Comparison of ENCODE assay signal across 18 cellular contexts in the genomic region with DNA sequence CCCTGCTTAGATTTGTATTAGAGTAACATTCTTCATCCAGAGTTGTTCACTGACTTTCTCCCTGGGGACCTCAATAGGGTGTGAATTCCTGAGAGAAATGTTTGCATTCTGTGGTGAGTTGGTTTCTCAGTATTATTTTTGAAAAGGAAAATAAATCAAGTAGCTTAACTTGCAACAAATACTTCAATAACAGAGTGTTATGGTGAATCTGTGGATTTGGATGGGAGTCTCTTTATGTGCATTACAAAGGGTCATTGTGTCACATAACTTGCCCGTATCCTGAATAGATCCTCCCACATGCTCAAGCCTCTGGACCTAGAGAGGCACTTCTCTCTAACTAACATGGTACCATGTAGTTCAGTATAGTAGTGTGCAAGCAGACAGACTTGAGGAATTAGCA.
DNase-seq lines count a peak whose midpoint lies in the region; ATAC-seq and TF ChIP-seq lines count a peak whose summit lies in the region.
"Had no signal": no experiment of that assay in that cellular context is flagged by ENCODE, and none has a peak within 500 bp of the region (broad histone marks: within the 10 kb centered on the region; RNA-seq: fewer than 3 reads in every experiment).

No MANE protein-coding gene starts in this region.

- DNase-seq in left ventricle myocardium inferior (no peak), right cardiac atrium (no peak), chondrocyte (ENCODE audit: low spot score) (no peak), mesendoderm (peak; percentile 67), amniotic stem cell (lab: John Stamatoyannopoulos, UW) (no peak), foreskin fibroblast (no peak)
- DNase-seq in stimulated activated naive CD4-positive, alpha-beta T cell treated with Interleukin-2 at 50 U/mL for 16 hours (lab: John Stamatoyannopoulos, UW) = no peak
- DNase-seq: activated CD4-positive, alpha-beta T cell treated with anti-CD3 and anti-CD28 coated beads for 48 hours; activated naive CD8-positive, alpha-beta T cell treated with anti-CD3 and anti-CD28 coated beads for 36 hours; effector memory CD8-positive, alpha-beta T cell; glutamatergic neuron; kidney glomerular epithelial cell; MM.1S; NCI-H2029; NCI-H69; stimulated activated CD4-positive, alpha-beta T cell treated with anti-CD3 and anti-CD28 coated beads, Interleukin-2, amount 100 ng/mL, for 24 hours; upper lobe of right lung had no signal

- H3K27ac ChIP-seq in left ventricle myocardium inferior (replicated peaks) (peak overlapping the region; percentile 70), right cardiac atrium (ENCODE audit: low read length) (no peak overlapping the region), mesendoderm (ENCODE audit: low read depth, low read length) (no peak overlapping the region)
- H3K27ac ChIP-seq: upper lobe of right lung had no signal

- WGBS in right cardiac atrium = 71% methylated on average over 1 of the region's 1 CpG
- no CpG with 5 or more reads among the region's 1 CpG for WGBS in mesendoderm (ENCODE audit: extremely low coverage, insufficient coverage, low lambda C conversion rate)

- intact Hi-C loops in left ventricle myocardium inferior (cut with micrococcal nuclease) (no loop called here), right cardiac atrium (cut with DNase I) (no loop called here)

- H3K4me3 ChIP-seq in left ventricle myocardium inferior (no peak overlapping the region), right cardiac atrium (ENCODE audit: low read length) (no peak overlapping the region), mesendoderm (ENCODE audit: low read length) (no peak overlapping the region), foreskin fibroblast (ENCODE audit: low read depth in 1 of 2, low read length in 2 of 2) (no peak overlapping the region)
- H3K4me3 ChIP-seq: upper lobe of right lung had no signal

- H4K5ac ChIP-seq in mesendoderm (ENCODE audit: low read length) = no peak overlapping the region

- no peaks in the 10 kb centered on the region for H3K79me2 ChIP-seq in mesendoderm (ENCODE audit: control insufficient read depth, insufficient read depth, low read length)

- H3K9ac ChIP-seq in mesendoderm (ENCODE audit: low read length) = no peak overlapping the region

- H3K79me1 ChIP-seq in mesendoderm (ENCODE audit: low read length) = no peaks in the 10 kb centered on the region

- no peaks in the 10 kb centered on the region for H3K9me3 Mint-ChIP-seq in chondrocyte (ENCODE audit: low read depth)
- H3K9me3 Mint-ChIP-seq: activated naive CD8-positive, alpha-beta T cell treated with anti-CD3 and anti-CD28 coated beads for 36 hours; effector memory CD8-positive, alpha-beta T cell had no signal

- H2BK120ac ChIP-seq in mesendoderm (ENCODE audit: low read depth, low read length) = no peak overlapping the region

- ATAC-seq in right cardiac atrium = no peak
- ATAC-seq in HG02642 (IDR thresholded peaks at IDR 0.05; ENCODE audit: poor library complexity, unreplicated experiment) = no peak
- ATAC-seq: effector memory CD8-positive, alpha-beta T cell; upper lobe of right lung had no signal

- no peaks in the 10 kb centered on the region for H3K36me3 ChIP-seq in left ventricle myocardium inferior
- H3K36me3 ChIP-seq in mesendoderm (ENCODE audit: control insufficient read depth, insufficient read depth, low read length) = no peaks in the 10 kb centered on the region
- H3K36me3 ChIP-seq: upper lobe of right lung had no signal

- no peak overlapping the region for H2AK5ac ChIP-seq in mesendoderm (ENCODE audit: low read length)

- H3K4me1 ChIP-seq in left ventricle myocardium inferior (peaks cover 100% of the 10 kb centered on the region), right cardiac atrium (ENCODE audit: control insufficient read depth, insufficient read depth, low read length) (no peaks in the 10 kb centered on the region), mesendoderm (ENCODE audit: control insufficient read depth, low read depth, low read length) (peaks cover 2% of the 10 kb centered on the region)

- H2BK5ac ChIP-seq in mesendoderm (ENCODE audit: low read length) = no peak overlapping the region

- no peaks in the 10 kb centered on the region for H3K27me3 Mint-ChIP-seq in chondrocyte (ENCODE audit: low read depth)

- H3K4me1 Mint-ChIP-seq in chondrocyte (ENCODE audit: low read depth) = peaks cover 99% of the 10 kb centered on the region

- no peak overlapping the region for H3K4me3 Mint-ChIP-seq in chondrocyte (ENCODE audit: unreplicated experiment)
- H3K4me3 Mint-ChIP-seq: activated naive CD8-positive, alpha-beta T cell treated with anti-CD3 and anti-CD28 coated beads for 36 hours; effector memory CD8-positive, alpha-beta T cell had no signal

- no peaks in the 10 kb centered on the region for H3K9me3 ChIP-seq in left ventricle myocardium inferior (replicated peaks)
- no peaks in the 10 kb centered on the region for H3K9me3 ChIP-seq in right cardiac atrium (ENCODE audit: control insufficient read depth, low read length)
- H3K9me3 ChIP-seq: upper lobe of right lung had no signal

- no peak overlapping the region for H3K18ac ChIP-seq in mesendoderm (ENCODE audit: low read length)

- H3K27me3 ChIP-seq in left ventricle myocardium inferior (ENCODE audit: low read depth) (no peaks in the 10 kb centered on the region), right cardiac atrium (ENCODE audit: control insufficient read depth, insufficient read depth) (no peaks in the 10 kb centered on the region), mesendoderm (ENCODE audit: insufficient read depth, low read length, poor library complexity) (no peaks in the 10 kb centered on the region)
- H3K27me3 ChIP-seq: upper lobe of right lung had no signal

- H3K23ac ChIP-seq in mesendoderm (ENCODE audit: low read length) = no peak overlapping the region

- no peak overlapping the region for H2BK15ac ChIP-seq in mesendoderm (replicated peaks; ENCODE audit: low read depth)

- H4K8ac ChIP-seq in mesendoderm (ENCODE audit: low read depth, low read length) = no peak overlapping the region

- peak overlapping the region; percentile 88 for H3K27ac Mint-ChIP-seq in chondrocyte (ENCODE audit: unreplicated experiment)
- H3K27ac Mint-ChIP-seq: activated naive CD8-positive, alpha-beta T cell treated with anti-CD3 and anti-CD28 coated beads for 36 hours; effector memory CD8-positive, alpha-beta T cell had no signal

- peaks cover 5% of the 10 kb centered on the region for H3K36me3 Mint-ChIP-seq in chondrocyte (ENCODE audit: low read depth)
- H3K36me3 Mint-ChIP-seq: activated naive CD8-positive, alpha-beta T cell treated with anti-CD3 and anti-CD28 coated beads for 36 hours had no signal

- H3K56ac ChIP-seq in mesendoderm (ENCODE audit: low read length) = no peak overlapping the region

- no peak overlapping the region for H3K4ac ChIP-seq in mesendoderm (ENCODE audit: low read depth, low read length)

- no peak for TF ChIP-seq CTCF in left ventricle myocardium inferior (IDR thresholded peaks at IDR 0.05; ENCODE audit: borderline replicate concordance)
- TF ChIP-seq CTCF in chondrocyte (IDR thresholded peaks at IDR 0.05) = no peak
- no peak for TF ChIP-seq CTCF in foreskin fibroblast (IDR thresholded peaks at IDR 0.05; ENCODE audit: low read depth, low read length)

- H3K4me2 ChIP-seq in mesendoderm (ENCODE audit: low read length) = no peak overlapping the region
